In genomic region chr4:3317656-3318211, GRCh38 we compare ENCODE assay signal across 17 cellular contexts. TPM values are rescaled to one million over a fixed set of nuclear protein-coding genes. Genes with fewer than 3 reads are reported as not detected.
DNase-seq lines count a peak whose midpoint lies in the region; ATAC-seq and TF ChIP-seq lines count a peak whose summit lies in the region.
"Had no signal": no experiment of that assay in that cellular context is flagged by ENCODE, and none has a peak within 500 bp of the region (broad histone marks: within the 10 kb centered on the region; RNA-seq: fewer than 3 reads in every experiment).

No MANE protein-coding gene starts in this region.

- peaks cover 0 to 23% (median 2%) of the 10 kb centered on the region in 6 donors for H3K4me1 ChIP-seq in spleen

- intact Hi-C loops in spleen (cut with DNase I; ENCODE audit: low total_unique reads): no loop called here

- no peak for ATAC-seq in activated CD8-positive, alpha-beta memory T cell treated with anti-CD3 and anti-CD28 coated beads, Interleukin-2, amount 10 ng/mL, durations not matched to agents 7 days and 5 days
- ATAC-seq in left lobe of liver (no peak), GM19467 (IDR thresholded peaks at IDR 0.05; ENCODE audit: unreplicated experiment) (no peak)

- no peak for TF ChIP-seq POLR2A in spleen (IDR thresholded peaks at IDR 0.05)

- DNase-seq in activated CD8-positive, alpha-beta memory T cell treated with anti-CD3 and anti-CD28 coated beads for 24 hours: peak; percentile 47
- no peak for DNase-seq in activated CD8-positive, alpha-beta memory T cell treated with anti-CD3 and anti-CD28 coated beads, Interleukin-2, amount 50 U/mL, for 4 hours
- DNase-seq in activated CD8-positive, alpha-beta memory T cell treated with anti-CD3 and anti-CD28 coated beads, Interleukin-2, amount 10 ng/mL, durations not matched to agents 7 days and 5 days: peak; percentile 35
- DNase-seq in left lobe of liver (ENCODE audit: low spot score) (peak; percentile 35), spleen (peak; percentile 66), RWPE1 (ENCODE audit: low spot score) (no peak), NCI-H226 (no peak)
- DNase-seq: DND-41, HCEC 1CT, Kasumi-1, MM.1S, NCI-H1105 treated with DMSO at 0.1 percent for 48 hours, NCI-H187, RPMI8226 had no signal

- H3K9me3 ChIP-seq in spleen: no peaks in the 10 kb centered on the region

- no peak overlapping the region for H3K27ac ChIP-seq in spleen
- no peak overlapping the region for H3K27ac ChIP-seq in RWPE1
- H3K27ac ChIP-seq: 22Rv1 had no signal

- no peaks in the 10 kb centered on the region for H3K4me1 Mint-ChIP-seq in activated CD8-positive, alpha-beta memory T cell treated with anti-CD3 and anti-CD28 coated beads, Interleukin-2, amount 10 ng/mL, durations not matched to agents 7 days and 5 days
- H3K4me1 Mint-ChIP-seq: IgD-negative memory B cell had no signal

- POLR2A ChIA-PET in RWPE1 (lab: Yijun Ruan, JAX; ENCODE audit: low non-redundant PET): no interaction called here

- 86 to 94% (median 94%) methylated on average over 20 to 22 of the region's 22 CpGs for WGBS in spleen, 5 donors

- H3K36me3 ChIP-seq in spleen: peaks cover 0 to 23% (median 5%) of the 10 kb centered on the region in 6 donors

- no peak for TF ChIP-seq CTCF in spleen (IDR thresholded peaks at IDR 0.05 in 8 of 11, conservative IDR thresholded peaks at IDR 0.05 in 3 of 11)
- TF ChIP-seq CTCF in RWPE1 (conservative IDR thresholded peaks at IDR 0.05; ENCODE audit: low read depth): no peak

- no peak overlapping the region for H3K4me3 ChIP-seq in spleen

- no peaks in the 10 kb centered on the region for H3K36me3 Mint-ChIP-seq in activated CD8-positive, alpha-beta memory T cell treated with anti-CD3 and anti-CD28 coated beads, Interleukin-2, amount 10 ng/mL, durations not matched to agents 7 days and 5 days
- H3K36me3 Mint-ChIP-seq: IgD-negative memory B cell had no signal

- no peaks in the 10 kb centered on the region for H3K9me3 Mint-ChIP-seq in activated CD8-positive, alpha-beta memory T cell treated with anti-CD3 and anti-CD28 coated beads, Interleukin-2, amount 10 ng/mL, durations not matched to agents 7 days and 5 days (ENCODE audit: low read depth)
- H3K9me3 Mint-ChIP-seq: IgD-negative memory B cell had no signal

- no peak overlapping the region for H3K27ac Mint-ChIP-seq in activated CD8-positive, alpha-beta memory T cell treated with anti-CD3 and anti-CD28 coated beads, Interleukin-2, amount 10 ng/mL, durations not matched to agents 7 days and 5 days
- H3K27ac Mint-ChIP-seq: IgD-negative memory B cell had no signal

- H3K4me3 Mint-ChIP-seq in activated CD8-positive, alpha-beta memory T cell treated with anti-CD3 and anti-CD28 coated beads, Interleukin-2, amount 10 ng/mL, durations not matched to agents 7 days and 5 days: no peak overlapping the region
- H3K4me3 Mint-ChIP-seq: IgD-negative memory B cell had no signal

- no peaks in the 10 kb centered on the region for H3K27me3 ChIP-seq in spleen (replicated peaks in 1 of 7)

- CTCF ChIA-PET in activated CD8-positive, alpha-beta memory T cell treated with anti-CD3 and anti-CD28 coated beads, Interleukin-2, amount 10 ng/mL, durations not matched to agents 7 days and 5 days (lab: Charles Lee): no interaction called here
- CTCF ChIA-PET in RWPE1 (lab: Yijun Ruan, JAX): no interaction called here

- H3K27me3 Mint-ChIP-seq in activated CD8-positive, alpha-beta memory T cell treated with anti-CD3 and anti-CD28 coated beads, Interleukin-2, amount 10 ng/mL, durations not matched to agents 7 days and 5 days: no peaks in the 10 kb centered on the region
- H3K27me3 Mint-ChIP-seq: IgD-negative memory B cell had no signal

RNA-seq across cellular contexts. Expression of gene RGS12, which starts 24.9 kb away (rescaled TPM):
- 1 to 10 TPM; 2.1 to 5.0 TPM for total RNA-seq in activated CD8-positive, alpha-beta memory T cell treated with anti-CD3 and anti-CD28 coated beads, Interleukin-2, amount 10 ng/mL, durations not matched to agents 7 days and 5 days
- total RNA-seq in left lobe of liver (29.3 TPM), spleen (10 to 100 TPM; 12.0 to 36.2 (median 18.8) TPM)
- 10 to 100 TPM in 2 of 3 donors, 1 to 10 TPM in 1; 7.5 to 26.5 (median 23.1) TPM for polyA plus RNA-seq in spleen

Comparison
In these comparisons a context has a peak if more than half of its experiments do, and no peak if none do; other contexts are left out.
1. DNase-seq: peak in activated CD8-positive, alpha-beta memory T cell treated with anti-CD3 and anti-CD28 coated beads for 24 hours (single experiment), activated CD8-positive, alpha-beta memory T cell treated with anti-CD3 and anti-CD28 coated beads, Interleukin-2, amount 10 ng/mL, durations not matched to agents 7 days and 5 days (single experiment), left lobe of liver (single experiment) and spleen (single experiment); none in activated CD8-positive, alpha-beta memory T cell treated with anti-CD3 and anti-CD28 coated beads, Interleukin-2, amount 50 U/mL, for 4 hours (single experiment), RWPE1 (single experiment) and NCI-H226 (single experiment).